Comparison of ENCODE assay signal across 18 cellular contexts in the genomic region with DNA sequence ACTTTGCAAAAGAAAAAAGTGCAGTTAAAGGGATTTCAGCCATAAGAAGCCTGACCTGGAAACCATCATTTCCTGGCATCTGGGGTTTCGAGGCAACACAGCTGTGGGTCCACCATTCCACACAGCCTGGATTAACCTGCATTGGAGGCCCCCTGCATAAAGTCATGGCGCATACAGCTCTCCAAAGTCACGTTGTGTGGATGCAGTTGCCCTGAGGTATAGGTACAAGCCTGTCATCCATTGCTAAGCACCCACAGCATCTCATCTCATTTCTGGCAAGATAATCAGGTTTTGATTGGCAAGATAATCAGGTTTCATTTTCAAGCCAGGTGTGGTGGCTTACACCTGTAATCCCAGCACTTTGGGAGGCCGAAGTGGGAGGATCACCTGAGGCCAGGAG. TPM values are rescaled to one million over a fixed set of nuclear protein-coding genes. Genes with fewer than 3 reads are reported as not detected.
DNase-seq lines count a peak whose midpoint lies in the region; ATAC-seq, FAIRE-seq and TF ChIP-seq lines count a peak whose summit lies in the region.
"Had no signal": no experiment of that assay in that cellular context is flagged by ENCODE, and none has a peak within 500 bp of the region (broad histone marks: within the 10 kb centered on the region; RNA-seq: fewer than 3 reads in every experiment).

No MANE protein-coding gene starts in this region.

- FAIRE-seq in HTR-8/SVneo (lab: Jason Lieb, UNC), result no peak
- FAIRE-seq: D721Med, HepG2, pancreas had no signal

- no peaks in the 10 kb centered on the region for H3K9me3 Mint-ChIP-seq in activated naive CD4-positive, alpha-beta T cell treated with anti-CD3 and anti-CD28 coated beads, Interleukin-2, amount 10 ng/mL, durations not matched to agents 7 days and 5 days

- H3K4me3 ChIP-seq in effector memory CD4-positive, alpha-beta T cell (ENCODE audit: insufficient read depth, low read depth, low read length, poor library complexity, severe bottlenecking), result peak overlapping the region; percentile 14
- no peak overlapping the region for H3K4me3 ChIP-seq in thyroid gland (replicated peaks in 1 of 3)
- H3K4me3 ChIP-seq: HAP-1, mucosa of descending colon, pancreas, stomach had no signal

- no peak for TF ChIP-seq POLR2A in thyroid gland (IDR thresholded peaks at IDR 0.05)

- H3K36me3 Mint-ChIP-seq in activated naive CD4-positive, alpha-beta T cell treated with anti-CD3 and anti-CD28 coated beads, Interleukin-2, amount 10 ng/mL, durations not matched to agents 7 days and 5 days, result peaks cover 7% of the 10 kb centered on the region
- no peaks in the 10 kb centered on the region for H3K36me3 Mint-ChIP-seq in T-helper 17 cell (ENCODE audit: low read depth)

- 83 to 94% methylated on average over 4 of the region's 4 CpGs for WGBS in thyroid gland, 2 donors

- TF ChIP-seq CTCF in thyroid gland (IDR thresholded peaks at IDR 0.05), result no peak

- no peaks in the 10 kb centered on the region for H3K36me3 ChIP-seq in effector memory CD4-positive, alpha-beta T cell (ENCODE audit: control insufficient read depth, insufficient read depth, low read length)
- H3K36me3 ChIP-seq in thyroid gland, result no peaks in the 10 kb centered on the region
- H3K36me3 ChIP-seq: HAP-1, pancreas, stomach had no signal

- H3K4me3 Mint-ChIP-seq in activated naive CD4-positive, alpha-beta T cell treated with anti-CD3 and anti-CD28 coated beads, Interleukin-2, amount 10 ng/mL, durations not matched to agents 7 days and 5 days, result no peak overlapping the region
- H3K4me3 Mint-ChIP-seq in T-helper 17 cell, result peak overlapping the region; percentile 90

- intact Hi-C loops in thyroid gland (cut with DNase I), result no loop called here

- H3K4me1 ChIP-seq in effector memory CD4-positive, alpha-beta T cell (ENCODE audit: control insufficient read depth, insufficient read depth, low read length, poor library complexity, severe bottlenecking), result peaks cover 34% of the 10 kb centered on the region
- H3K4me1 ChIP-seq in thyroid gland, result peaks cover 30 to 36% of the 10 kb centered on the region in 2 donors
- H3K4me1 ChIP-seq: HAP-1, pancreas had no signal

- H3K27ac Mint-ChIP-seq in activated naive CD4-positive, alpha-beta T cell treated with anti-CD3 and anti-CD28 coated beads, Interleukin-2, amount 10 ng/mL, durations not matched to agents 7 days and 5 days, result peak overlapping the region; percentile 94
- H3K27ac Mint-ChIP-seq in T-helper 17 cell, result peak overlapping the region; percentile 99

- H3K9me3 ChIP-seq in T-helper 17 cell (ENCODE audit: control insufficient read depth, low read length, poor library complexity, severe bottlenecking), result no peaks in the 10 kb centered on the region
- H3K9me3 ChIP-seq in effector memory CD4-positive, alpha-beta T cell (ENCODE audit: control insufficient read depth, low read length), result no peaks in the 10 kb centered on the region
- no peaks in the 10 kb centered on the region for H3K9me3 ChIP-seq in thyroid gland
- H3K9me3 ChIP-seq: HAP-1, mucosa of descending colon, pancreas, stomach had no signal

- DNase-seq in activated naive CD4-positive, alpha-beta T cell treated with anti-CD3 and anti-CD28 coated beads, Interleukin-2, amount 10 ng/mL, durations not matched to agents 7 days and 5 days, result no peak
- no peak for DNase-seq in activated naive CD4-positive, alpha-beta T cell treated with anti-CD3 and anti-CD28 coated beads, Interleukin-2, amount 50 U/mL, for 16 hours
- DNase-seq in T-helper 17 cell (no peak), thyroid gland (no peak), HTR-8/SVneo (ENCODE audit: insufficient read length, low spot score) (no peak), DMS 273 treated with DMSO at 0.1 percent for 48 hours (lab: John Stamatoyannopoulos, UW) (no peak), MV-4-11 (lab: John Stamatoyannopoulos, UW) (no peak)
- no peak for DNase-seq in effector memory CD4-positive, alpha-beta T cell
- DNase-seq: mucosa of descending colon, NCI-H2081 treated with DMSO at 0.1 percent for 48 hours, NCI-H69, pancreas, stomach, SW 1271 had no signal

- H3K27me3 Mint-ChIP-seq in activated naive CD4-positive, alpha-beta T cell treated with anti-CD3 and anti-CD28 coated beads, Interleukin-2, amount 10 ng/mL, durations not matched to agents 7 days and 5 days, result peaks cover 10% of the 10 kb centered on the region
- H3K27me3 Mint-ChIP-seq in T-helper 17 cell, result no peaks in the 10 kb centered on the region

- H3K27ac ChIP-seq in effector memory CD4-positive, alpha-beta T cell (ENCODE audit: insufficient read depth, low read length, poor library complexity, severe bottlenecking), result peak overlapping the region; percentile 83
- H3K27ac ChIP-seq in thyroid gland, result peak overlapping the region; percentile 58 to 78 (median 65)
- H3K27ac ChIP-seq: pancreas had no signal

- no peaks in the 10 kb centered on the region for H3K27me3 ChIP-seq in effector memory CD4-positive, alpha-beta T cell (replicated peaks; ENCODE audit: control insufficient read depth, insufficient read depth, low read length, poor library complexity, severe bottlenecking)
- H3K27me3 ChIP-seq in thyroid gland, result no peaks in the 10 kb centered on the region

- CTCF ChIA-PET in activated naive CD4-positive, alpha-beta T cell treated with anti-CD3 and anti-CD28 coated beads, Interleukin-2, amount 10 ng/mL, durations not matched to agents 7 days and 5 days (lab: Charles Lee), result interaction anchor here (0.6 to 13.3 kb wide), 5 partner anchors 25 to 90 kb away, joined by 3 to 234 read pairs (median 4); a partner anchor contains a TSS

- peaks cover 74% of the 10 kb centered on the region for H3K4me1 Mint-ChIP-seq in activated naive CD4-positive, alpha-beta T cell treated with anti-CD3 and anti-CD28 coated beads, Interleukin-2, amount 10 ng/mL, durations not matched to agents 7 days and 5 days
- peaks cover 50% of the 10 kb centered on the region for H3K4me1 Mint-ChIP-seq in T-helper 17 cell

- ATAC-seq in T-helper 17 cell, result no peak
- ATAC-seq: HepG2 had no signal

RNA-seq across cellular contexts. Expression of a gene that starts 54.5 kb away (rescaled TPM):
- total RNA-seq in T-helper 17 cell (100 to 1,000 TPM; 269 to 340 TPM), thyroid gland (1 to 10 TPM; 1.1 to 3.7 (median 1.7) TPM)
- total RNA-seq: fibroblast of lung, HepG2 had no signal

Comparison
In these comparisons a context has a peak if more than half of its experiments do, and no peak if none do; other contexts are left out.
1. RNA of a gene that starts 54.5 kb away (total RNA-seq): 269 to 340 TPM in T-helper 17 cell; 1.1 to 3.7 TPM in thyroid gland; every median in the first group is over 10 times any median in the second.